Comparison of ENCODE assay signal across 8 cellular contexts in genomic region chr12:116455540-116456306, GRCh38.
DNase-seq lines count a peak whose midpoint lies in the region; ATAC-seq and FAIRE-seq lines count a peak whose summit lies in the region.

No MANE protein-coding gene starts in this region.

- peaks cover 22% of the 10 kb centered on the region for H3K4me1 ChIP-seq in ACC112 (ENCODE audit: control insufficient read depth, insufficient read depth, low read length, unreplicated experiment)
- H3K4me1 ChIP-seq in HUES64 (ENCODE audit: insufficient read depth, low read length), result peaks cover 9% of the 10 kb centered on the region
- H3K4me1 ChIP-seq in mesenchymal stem cell (ENCODE audit: control insufficient read depth, insufficient read depth, low read depth, low read length), result peaks cover 17% of the 10 kb centered on the region

- no peaks in the 10 kb centered on the region for H3K4me1 Mint-ChIP-seq in activated T-helper 2 cell treated with anti-CD3 and anti-CD28 coated beads, Interferon-gamma antibody, Interleukin-2, Interleukin-4, amounts not matched to agents 10 μg/mL and 5 μg/mL and 100 μg/mL, durations not matched to agents 14 hours and 24 hours and 36 hours (ENCODE audit: low read depth)
- no peaks in the 10 kb centered on the region for H3K4me1 Mint-ChIP-seq in activated T-helper 17 cell treated with anti-CD3 and anti-CD28 coated beads, Interleukin-2, amount 50 U/mL, for 72 hours

- H3K4me2 ChIP-seq in mesenchymal stem cell (ENCODE audit: low read length, poor library complexity, severe bottlenecking), result peak overlapping the region; percentile 34

- intact Hi-C loops in activated T-helper 2 cell treated with anti-CD3 and anti-CD28 coated beads, Interferon-gamma antibody, Interleukin-2, Interleukin-4, amounts not matched to agents 10 μg/mL and 5 μg/mL and 100 μg/mL, durations not matched to agents 14 hours and 24 hours and 36 hours (cut with micrococcal nuclease), result no loop called here

- H3K9me3 Mint-ChIP-seq in activated T-helper 2 cell treated with anti-CD3 and anti-CD28 coated beads, Interferon-gamma antibody, Interleukin-2, Interleukin-4, amounts not matched to agents 10 μg/mL and 5 μg/mL and 100 μg/mL, durations not matched to agents 14 hours and 24 hours and 36 hours, result no peaks in the 10 kb centered on the region
- H3K9me3 Mint-ChIP-seq in activated T-helper 17 cell treated with anti-CD3 and anti-CD28 coated beads, Interleukin-2, amount 50 U/mL, for 72 hours, result no peaks in the 10 kb centered on the region

- ATAC-seq in activated T-helper 17 cell treated with anti-CD3 and anti-CD28 coated beads, Interleukin-2, amount 50 U/mL, for 72 hours (replicated peaks), result no peak

- H3K4ac ChIP-seq in mesenchymal stem cell (ENCODE audit: low read depth in 1 of 2, low read length in 2 of 2), result peak overlapping the region in 1 of 2 experiments; percentile 40

- H2BK12ac ChIP-seq in mesenchymal stem cell (ENCODE audit: low read length in 2 of 2), result peak overlapping the region; percentile 66 to 85

- no peak overlapping the region for H3K4me3 Mint-ChIP-seq in activated T-helper 2 cell treated with anti-CD3 and anti-CD28 coated beads, Interferon-gamma antibody, Interleukin-2, Interleukin-4, amounts not matched to agents 10 μg/mL and 5 μg/mL and 100 μg/mL, durations not matched to agents 14 hours and 24 hours and 36 hours (ENCODE audit: low read depth)
- H3K4me3 Mint-ChIP-seq in activated T-helper 17 cell treated with anti-CD3 and anti-CD28 coated beads, Interleukin-2, amount 50 U/mL, for 72 hours, result no peak overlapping the region

- H3K36me3 Mint-ChIP-seq in activated T-helper 2 cell treated with anti-CD3 and anti-CD28 coated beads, Interferon-gamma antibody, Interleukin-2, Interleukin-4, amounts not matched to agents 10 μg/mL and 5 μg/mL and 100 μg/mL, durations not matched to agents 14 hours and 24 hours and 36 hours (ENCODE audit: low read depth), result no peaks in the 10 kb centered on the region
- no peaks in the 10 kb centered on the region for H3K36me3 Mint-ChIP-seq in activated T-helper 17 cell treated with anti-CD3 and anti-CD28 coated beads, Interleukin-2, amount 50 U/mL, for 72 hours (ENCODE audit: low read depth)

- FAIRE-seq in urothelium cell line (lab: Jason Lieb, UNC), result no peak

- H3K27ac Mint-ChIP-seq in activated T-helper 2 cell treated with anti-CD3 and anti-CD28 coated beads, Interferon-gamma antibody, Interleukin-2, Interleukin-4, amounts not matched to agents 10 μg/mL and 5 μg/mL and 100 μg/mL, durations not matched to agents 14 hours and 24 hours and 36 hours, result no peak overlapping the region
- no peak overlapping the region for H3K27ac Mint-ChIP-seq in activated T-helper 17 cell treated with anti-CD3 and anti-CD28 coated beads, Interleukin-2, amount 50 U/mL, for 72 hours

- H2BK15ac ChIP-seq in mesenchymal stem cell (ENCODE audit: low read depth, poor library complexity, severe bottlenecking), result no peak overlapping the region

- H3K27ac ChIP-seq in ACC112 (ENCODE audit: low read depth, low read length) (peak overlapping the region; percentile 94), HUES64 (ENCODE audit: low read depth, low read length) (no peak overlapping the region), mesenchymal stem cell (ENCODE audit: low read length, poor library complexity, severe bottlenecking) (peak overlapping the region; percentile 60)

- H3K23ac ChIP-seq in mesenchymal stem cell (ENCODE audit: low read length in 2 of 2), result no peak overlapping the region

- 79% methylated on average over 15 of the region's 15 CpGs for WGBS in HUES64
- WGBS in mesenchymal stem cell, result 25% methylated on average over 12 of the region's 15 CpGs

- H3K9me3 ChIP-seq in HUES64 (ENCODE audit: insufficient read depth, low read depth, low read length), result no peaks in the 10 kb centered on the region
- H3K9me3 ChIP-seq in mesenchymal stem cell (ENCODE audit: control insufficient read depth, low read length), result no peaks in the 10 kb centered on the region

- H3K14ac ChIP-seq in mesenchymal stem cell (ENCODE audit: low read length in 2 of 2), result no peak overlapping the region

- H4K91ac ChIP-seq in mesenchymal stem cell (ENCODE audit: low read length), result no peak overlapping the region

- H2AFZ ChIP-seq in ACC112 (ENCODE audit: low read length, unreplicated experiment) (peak overlapping the region; percentile 12), mesenchymal stem cell (ENCODE audit: low read depth, low read length) (no peak overlapping the region)

- no peaks in the 10 kb centered on the region for H3K79me2 ChIP-seq in ACC112 (ENCODE audit: control insufficient read depth, insufficient read depth, low read length, unreplicated experiment)

- no peak overlapping the region for H2BK5ac ChIP-seq in mesenchymal stem cell (ENCODE audit: low read depth, low read length, poor library complexity, severe bottlenecking)

- no peak overlapping the region for H2AK5ac ChIP-seq in mesenchymal stem cell (ENCODE audit: low read length, severe bottlenecking)

- 0 out of 2 replicates have a peak overlapping the region, but pooled peaks have one; percentile 14 for H3K9ac ChIP-seq in HUES64 (ENCODE audit: low read depth, low read length)
- peak overlapping the region; percentile 93 for H3K9ac ChIP-seq in mesenchymal stem cell (ENCODE audit: low read length)

- H2BK120ac ChIP-seq in mesenchymal stem cell (ENCODE audit: low read depth, low read length), result no peak overlapping the region

- no peaks in the 10 kb centered on the region for H3K36me3 ChIP-seq in ACC112 (ENCODE audit: insufficient read depth, low read length)
- no peaks in the 10 kb centered on the region for H3K36me3 ChIP-seq in HUES64 (ENCODE audit: insufficient read depth, low read length)
- no peaks in the 10 kb centered on the region for H3K36me3 ChIP-seq in mesenchymal stem cell (ENCODE audit: control insufficient read depth in 1 of 2, insufficient read depth in 2 of 2, low read depth in 1 of 2, low read length in 2 of 2)

- peak; percentile 92 for DNase-seq in dedifferentiated amniotic fluid mesenchymal stem cell (ENCODE audit: extremely low spot score)
- DNase-seq in mesenchymal stem cell, result peak; percentile 99
- DNase-seq in urothelium cell line (ENCODE audit: low spot score), result peak; percentile 77
- no peak for DNase-seq in activated gamma-delta T cell (lab: John Stamatoyannopoulos, UW)
- DNase-seq in activated T-helper 2 cell treated with anti-CD3 and anti-CD28 coated beads, Interferon-gamma antibody, Interleukin-2, Interleukin-4, amounts not matched to agents 10 μg/mL and 5 μg/mL and 100 μg/mL, durations not matched to agents 14 hours and 24 hours and 36 hours (ENCODE audit: low spot score), result no peak

- H4K8ac ChIP-seq in mesenchymal stem cell (ENCODE audit: low read length), result peak overlapping the region; percentile 59

- peak overlapping the region; percentile 41 for H3K4me3 ChIP-seq in ACC112 (ENCODE audit: low read depth, low read length)
- no peak overlapping the region for H3K4me3 ChIP-seq in HUES64 (ENCODE audit: low read length)
- H3K4me3 ChIP-seq in mesenchymal stem cell (ENCODE audit: insufficient read depth in 1 of 2, low read depth in 1 of 2, low read length in 2 of 2), result peak overlapping the region in 1 of 2 experiments; percentile 42

- H3K27me3 Mint-ChIP-seq in activated T-helper 2 cell treated with anti-CD3 and anti-CD28 coated beads, Interferon-gamma antibody, Interleukin-2, Interleukin-4, amounts not matched to agents 10 μg/mL and 5 μg/mL and 100 μg/mL, durations not matched to agents 14 hours and 24 hours and 36 hours (ENCODE audit: low read depth), result peaks cover 7% of the 10 kb centered on the region
- H3K27me3 Mint-ChIP-seq in activated T-helper 17 cell treated with anti-CD3 and anti-CD28 coated beads, Interleukin-2, amount 50 U/mL, for 72 hours, result peaks cover 5% of the 10 kb centered on the region

- no peaks in the 10 kb centered on the region for H3K79me1 ChIP-seq in mesenchymal stem cell (replicated peaks; ENCODE audit: low read length, poor library complexity, severe bottlenecking)

- peak overlapping the region; percentile 57 to 77 for H3K18ac ChIP-seq in mesenchymal stem cell (ENCODE audit: low read depth in 1 of 2, low read length in 2 of 2)

- H3K27me3 ChIP-seq in ACC112 (ENCODE audit: insufficient read depth, low read length), result no peaks in the 10 kb centered on the region
- H3K27me3 ChIP-seq in HUES64 (ENCODE audit: insufficient read depth, low read length), result no peaks in the 10 kb centered on the region
- no peaks in the 10 kb centered on the region for H3K27me3 ChIP-seq in mesenchymal stem cell (ENCODE audit: control insufficient read depth in 1 of 2, insufficient read depth in 1 of 2, low read length in 2 of 2)

Comparison
In these comparisons a context has a peak if more than half of its experiments do, and no peak if none do; other contexts are left out.
1. DNase-seq: peak in dedifferentiated amniotic fluid mesenchymal stem cell (single experiment), mesenchymal stem cell (single experiment) and urothelium cell line (single experiment); none in activated gamma-delta T cell (single experiment) and activated T-helper 2 cell treated with anti-CD3 and anti-CD28 coated beads, Interferon-gamma antibody, Interleukin-2, Interleukin-4, amounts not matched to agents 10 μg/mL and 5 μg/mL and 100 μg/mL, durations not matched to agents 14 hours and 24 hours and 36 hours (single experiment).